1 cellular context compared by ENCODE assay signal in the genomic region with DNA sequence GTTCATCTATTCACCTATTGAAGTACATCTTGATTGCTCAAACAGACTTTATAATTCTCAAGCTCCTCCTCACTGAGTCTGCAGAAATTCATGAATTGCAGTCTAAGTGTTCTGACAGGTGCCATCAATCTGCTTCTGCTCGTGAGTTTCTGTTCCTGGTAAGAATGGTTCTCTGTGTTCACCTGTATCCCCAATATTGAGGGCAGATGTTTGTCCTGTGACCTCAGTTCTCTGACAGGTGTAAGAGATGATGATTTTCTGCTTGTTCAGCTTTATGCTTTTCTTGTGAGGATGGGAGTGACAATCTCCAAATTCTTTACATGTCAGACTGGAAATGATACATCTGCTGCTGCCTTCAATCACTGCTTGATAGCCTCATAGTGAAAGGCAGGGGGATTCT.
TF ChIP-seq lines count a peak whose summit lies in the region.

No MANE protein-coding gene starts in this region.

TF ChIP-seq in neural cell, 6 proteins besides CTCF, POLR2A, EP300 and RAD21 (continued from another document):
- TF ChIP-seq REST (IDR thresholded peaks at IDR 0.05; ENCODE audit: borderline replicate concordance) = no peak
- TF ChIP-seq POLR2AphosphoS5 (IDR thresholded peaks at IDR 0.05) = no peak
- no peak for TF ChIP-seq MXI1 (conservative IDR thresholded peaks at IDR 0.05; ENCODE audit: poor library complexity, severe bottlenecking)
- TF ChIP-seq TAF1 (IDR thresholded peaks at IDR 0.05; ENCODE audit: low read depth) = no peak
- TF ChIP-seq EZH2 (IDR thresholded peaks at IDR 0.05; ENCODE audit: borderline replicate concordance, insufficient read depth, low read length, poor library complexity, severe bottlenecking) = no peak
